1 cellular context compared by ENCODE assay signal in the genomic region with DNA sequence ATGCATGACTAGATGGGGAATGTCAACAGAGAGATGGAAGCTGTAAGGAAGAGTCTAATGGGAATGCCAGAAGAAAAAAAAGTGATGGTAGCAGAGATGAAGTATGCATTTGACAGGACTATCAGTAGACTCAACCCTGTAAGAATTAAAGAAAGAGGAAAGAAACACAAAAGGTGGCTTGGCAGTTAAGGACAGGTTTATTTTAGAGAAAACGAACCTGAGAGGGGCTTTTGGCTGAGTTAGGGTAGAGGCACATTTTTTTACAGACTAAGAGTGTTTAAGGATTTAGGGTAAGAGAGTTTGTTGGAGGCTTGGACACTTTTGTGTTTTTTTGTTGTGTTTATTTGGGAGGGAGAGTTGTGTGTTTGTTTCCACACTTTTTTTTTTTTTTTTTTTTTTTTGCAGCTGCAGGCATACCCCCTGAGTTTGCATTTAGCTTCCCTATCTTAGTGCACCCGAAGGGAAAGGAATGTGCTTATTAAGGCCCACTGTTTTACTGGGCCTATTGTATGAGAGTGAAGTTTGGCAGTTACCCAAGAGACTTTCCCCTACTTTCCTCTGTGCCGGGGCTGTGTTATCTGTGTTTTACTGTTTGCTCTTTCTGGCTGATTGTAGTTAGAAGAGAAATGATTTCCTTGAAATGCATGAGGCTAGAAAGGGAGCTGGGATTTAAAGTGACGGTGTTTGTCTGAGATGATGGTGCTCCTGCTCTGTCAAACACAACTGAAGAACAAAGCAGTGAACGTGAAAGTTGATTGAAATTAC.
TF ChIP-seq lines count a peak whose summit lies in the region.

No MANE protein-coding gene starts in this region.

TF ChIP-seq in HepG2, 621 proteins besides CTCF, POLR2A, EP300 and RAD21 (continued from another document and continues in another):
- TF ChIP-seq ZSCAN30 (CRISPR knock-in tag; IDR thresholded peaks at IDR 0.05) (no peak), ZFP90 (CRISPR knock-in tag; IDR thresholded peaks at IDR 0.05; ENCODE audit: borderline replicate concordance) (no peak), TOE1 (CRISPR knock-in tag; IDR thresholded peaks at IDR 0.05) (no peak), RARA (CRISPR knock-in tag; IDR thresholded peaks at IDR 0.05) (no peak), BCL6 (CRISPR knock-in tag; IDR thresholded peaks at IDR 0.05) (peak; percentile 81), CBX5 (CRISPR knock-in tag; IDR thresholded peaks at IDR 0.05; ENCODE audit: borderline replicate concordance) (no peak), ZNF850 (CRISPR knock-in tag; conservative IDR thresholded peaks at IDR 0.05) (peak; percentile 83; the same call in 1 of the 2 replicates), ZNF329 (CRISPR knock-in tag; IDR thresholded peaks at IDR 0.05; ENCODE audit: low read depth) (no peak), MTA3 (CRISPR knock-in tag; IDR thresholded peaks at IDR 0.05) (no peak), ARHGAP35 (CRISPR knock-in tag; IDR thresholded peaks at IDR 0.05; ENCODE audit: borderline replicate concordance) (no peak), THAP11 (CRISPR knock-in tag; IDR thresholded peaks at IDR 0.05) (no peak), KLF16 (CRISPR knock-in tag; IDR thresholded peaks at IDR 0.05) (no peak), KLF13 (CRISPR knock-in tag; IDR thresholded peaks at IDR 0.05) (no peak), ZNF724P (CRISPR knock-in tag; IDR thresholded peaks at IDR 0.05; ENCODE audit: borderline replicate concordance) (no peak), ZNF451 (CRISPR knock-in tag; IDR thresholded peaks at IDR 0.05) (no peak), ZNF343 (CRISPR knock-in tag; IDR thresholded peaks at IDR 0.05) (no peak), DNMT1 (CRISPR knock-in tag; IDR thresholded peaks at IDR 0.05) (no peak), ZSCAN31 (CRISPR knock-in tag; IDR thresholded peaks at IDR 0.05; ENCODE audit: low read depth) (no peak), HDAC6 (IDR thresholded peaks at IDR 0.05; ENCODE audit: low read depth, low read length) (no peak), ZNF383 (CRISPR knock-in tag; IDR thresholded peaks at IDR 0.05; ENCODE audit: borderline replicate concordance) (no peak), TEAD2 (CRISPR knock-in tag; IDR thresholded peaks at IDR 0.05) (no peak), NCOA2 (CRISPR knock-in tag; IDR thresholded peaks at IDR 0.05) (peak; percentile 14; the same call in 1 of the 2 replicates), FOSL2 (CRISPR knock-in tag; IDR thresholded peaks at IDR 0.05) (no peak), SATB2 (CRISPR knock-in tag; IDR thresholded peaks at IDR 0.05) (no peak), CHCHD3 (CRISPR knock-in tag; IDR thresholded peaks at IDR 0.05) (no peak), PHF5A (CRISPR knock-in tag; IDR thresholded peaks at IDR 0.05; ENCODE audit: low read depth, unreplicated experiment) (no peak), HMG20A (CRISPR knock-in tag; IDR thresholded peaks at IDR 0.05; ENCODE audit: borderline replicate concordance) (peak; percentile 26; the same call in 1 of the 2 replicates), GZF1 (CRISPR knock-in tag; IDR thresholded peaks at IDR 0.05) (no peak), ZNF672 (CRISPR knock-in tag; IDR thresholded peaks at IDR 0.05) (no peak), NPAS2 (CRISPR knock-in tag; IDR thresholded peaks at IDR 0.05; ENCODE audit: borderline replicate concordance) (no peak), HMGA1 (CRISPR knock-in tag; conservative IDR thresholded peaks at IDR 0.05) (no peak), MTF2 (CRISPR knock-in tag; IDR thresholded peaks at IDR 0.05; ENCODE audit: borderline replicate concordance) (no peak), RXRA (CRISPR knock-in tag; IDR thresholded peaks at IDR 0.05) (no peak), KLF9 (CRISPR knock-in tag; IDR thresholded peaks at IDR 0.05; ENCODE audit: low read depth) (no peak)
- TF ChIP-seq, protein P1, sequence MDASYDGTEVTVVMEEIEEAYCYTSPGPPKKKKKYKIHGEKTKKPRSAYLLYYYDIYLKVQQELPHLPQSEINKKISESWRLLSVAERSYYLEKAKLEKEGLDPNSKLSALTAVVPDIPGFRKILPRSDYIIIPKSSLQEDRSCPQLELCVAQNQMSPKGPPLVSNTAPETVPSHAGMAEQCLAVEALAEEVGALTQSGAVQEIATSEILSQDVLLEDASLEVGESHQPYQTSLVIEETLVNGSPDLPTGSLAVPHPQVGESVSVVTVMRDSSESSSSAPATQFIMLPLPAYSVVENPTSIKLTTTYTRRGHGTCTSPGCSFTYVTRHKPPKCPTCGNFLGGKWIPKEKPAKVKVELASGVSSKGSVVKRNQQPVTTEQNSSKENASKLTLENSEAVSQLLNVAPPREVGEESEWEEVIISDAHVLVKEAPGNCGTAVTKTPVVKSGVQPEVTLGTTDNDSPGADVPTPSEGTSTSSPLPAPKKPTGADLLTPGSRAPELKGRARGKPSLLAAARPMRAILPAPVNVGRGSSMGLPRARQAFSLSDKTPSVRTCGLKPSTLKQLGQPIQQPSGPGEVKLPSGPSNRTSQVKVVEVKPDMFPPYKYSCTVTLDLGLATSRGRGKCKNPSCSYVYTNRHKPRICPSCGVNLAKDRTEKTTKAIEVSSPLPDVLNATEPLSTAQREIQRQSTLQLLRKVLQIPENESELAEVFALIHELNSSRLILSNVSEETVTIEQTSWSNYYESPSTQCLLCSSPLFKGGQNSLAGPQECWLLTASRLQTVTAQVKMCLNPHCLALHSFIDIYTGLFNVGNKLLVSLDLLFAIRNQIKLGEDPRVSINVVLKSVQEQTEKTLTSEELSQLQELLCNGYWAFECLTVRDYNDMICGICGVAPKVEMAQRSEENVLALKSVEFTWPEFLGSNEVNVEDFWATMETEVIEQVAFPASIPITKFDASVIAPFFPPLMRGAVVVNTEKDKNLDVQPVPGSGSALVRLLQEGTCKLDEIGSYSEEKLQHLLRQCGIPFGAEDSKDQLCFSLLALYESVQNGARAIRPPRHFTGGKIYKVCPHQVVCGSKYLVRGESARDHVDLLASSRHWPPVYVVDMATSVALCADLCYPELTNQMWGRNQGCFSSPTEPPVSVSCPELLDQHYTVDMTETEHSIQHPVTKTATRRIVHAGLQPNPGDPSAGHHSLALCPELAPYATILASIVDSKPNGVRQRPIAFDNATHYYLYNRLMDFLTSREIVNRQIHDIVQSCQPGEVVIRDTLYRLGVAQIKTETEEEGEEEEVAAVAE (CRISPR knock-in tag; IDR thresholded peaks at IDR 0.05; ENCODE audit: borderline replicate concordance) = no peak
- TF ChIP-seq, protein P2, sequence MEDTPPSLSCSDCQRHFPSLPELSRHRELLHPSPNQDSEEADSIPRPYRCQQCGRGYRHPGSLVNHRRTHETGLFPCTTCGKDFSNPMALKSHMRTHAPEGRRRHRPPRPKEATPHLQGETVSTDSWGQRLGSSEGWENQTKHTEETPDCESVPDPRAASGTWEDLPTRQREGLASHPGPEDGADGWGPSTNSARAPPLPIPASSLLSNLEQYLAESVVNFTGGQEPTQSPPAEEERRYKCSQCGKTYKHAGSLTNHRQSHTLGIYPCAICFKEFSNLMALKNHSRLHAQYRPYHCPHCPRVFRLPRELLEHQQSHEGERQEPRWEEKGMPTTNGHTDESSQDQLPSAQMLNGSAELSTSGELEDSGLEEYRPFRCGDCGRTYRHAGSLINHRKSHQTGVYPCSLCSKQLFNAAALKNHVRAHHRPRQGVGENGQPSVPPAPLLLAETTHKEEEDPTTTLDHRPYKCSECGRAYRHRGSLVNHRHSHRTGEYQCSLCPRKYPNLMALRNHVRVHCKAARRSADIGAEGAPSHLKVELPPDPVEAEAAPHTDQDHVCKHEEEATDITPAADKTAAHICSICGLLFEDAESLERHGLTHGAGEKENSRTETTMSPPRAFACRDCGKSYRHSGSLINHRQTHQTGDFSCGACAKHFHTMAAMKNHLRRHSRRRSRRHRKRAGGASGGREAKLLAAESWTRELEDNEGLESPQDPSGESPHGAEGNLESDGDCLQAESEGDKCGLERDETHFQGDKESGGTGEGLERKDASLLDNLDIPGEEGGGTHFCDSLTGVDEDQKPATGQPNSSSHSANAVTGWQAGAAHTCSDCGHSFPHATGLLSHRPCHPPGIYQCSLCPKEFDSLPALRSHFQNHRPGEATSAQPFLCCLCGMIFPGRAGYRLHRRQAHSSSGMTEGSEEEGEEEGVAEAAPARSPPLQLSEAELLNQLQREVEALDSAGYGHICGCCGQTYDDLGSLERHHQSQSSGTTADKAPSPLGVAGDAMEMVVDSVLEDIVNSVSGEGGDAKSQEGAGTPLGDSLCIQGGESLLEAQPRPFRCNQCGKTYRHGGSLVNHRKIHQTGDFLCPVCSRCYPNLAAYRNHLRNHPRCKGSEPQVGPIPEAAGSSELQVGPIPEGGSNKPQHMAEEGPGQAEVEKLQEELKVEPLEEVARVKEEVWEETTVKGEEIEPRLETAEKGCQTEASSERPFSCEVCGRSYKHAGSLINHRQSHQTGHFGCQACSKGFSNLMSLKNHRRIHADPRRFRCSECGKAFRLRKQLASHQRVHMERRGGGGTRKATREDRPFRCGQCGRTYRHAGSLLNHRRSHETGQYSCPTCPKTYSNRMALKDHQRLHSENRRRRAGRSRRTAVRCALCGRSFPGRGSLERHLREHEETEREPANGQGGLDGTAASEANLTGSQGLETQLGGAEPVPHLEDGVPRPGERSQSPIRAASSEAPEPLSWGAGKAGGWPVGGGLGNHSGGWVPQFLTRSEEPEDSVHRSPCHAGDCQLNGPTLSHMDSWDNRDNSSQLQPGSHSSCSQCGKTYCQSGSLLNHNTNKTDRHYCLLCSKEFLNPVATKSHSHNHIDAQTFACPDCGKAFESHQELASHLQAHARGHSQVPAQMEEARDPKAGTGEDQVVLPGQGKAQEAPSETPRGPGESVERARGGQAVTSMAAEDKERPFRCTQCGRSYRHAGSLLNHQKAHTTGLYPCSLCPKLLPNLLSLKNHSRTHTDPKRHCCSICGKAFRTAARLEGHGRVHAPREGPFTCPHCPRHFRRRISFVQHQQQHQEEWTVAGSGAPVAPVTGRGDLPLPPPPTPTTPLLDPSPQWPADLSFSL (CRISPR knock-in tag; IDR thresholded peaks at IDR 0.05) = no peak
- TF ChIP-seq, protein P3, sequence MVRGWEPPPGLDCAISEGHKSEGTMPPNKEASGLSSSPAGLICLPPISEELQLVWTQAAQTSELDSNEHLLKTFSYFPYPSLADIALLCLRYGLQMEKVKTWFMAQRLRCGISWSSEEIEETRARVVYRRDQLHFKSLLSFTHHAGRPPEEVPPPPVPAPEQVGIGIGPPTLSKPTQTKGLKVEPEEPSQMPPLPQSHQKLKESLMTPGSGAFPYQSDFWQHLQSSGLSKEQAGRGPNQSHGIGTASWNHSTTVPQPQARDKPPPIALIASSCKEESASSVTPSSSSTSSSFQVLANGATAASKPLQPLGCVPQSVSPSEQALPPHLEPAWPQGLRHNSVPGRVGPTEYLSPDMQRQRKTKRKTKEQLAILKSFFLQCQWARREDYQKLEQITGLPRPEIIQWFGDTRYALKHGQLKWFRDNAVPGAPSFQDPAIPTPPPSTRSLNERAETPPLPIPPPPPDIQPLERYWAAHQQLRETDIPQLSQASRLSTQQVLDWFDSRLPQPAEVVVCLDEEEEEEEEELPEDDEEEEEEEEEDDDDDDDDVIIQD (CRISPR knock-in tag; IDR thresholded peaks at IDR 0.05; ENCODE audit: low read depth) = no peak
- TF ChIP-seq, protein P4, sequence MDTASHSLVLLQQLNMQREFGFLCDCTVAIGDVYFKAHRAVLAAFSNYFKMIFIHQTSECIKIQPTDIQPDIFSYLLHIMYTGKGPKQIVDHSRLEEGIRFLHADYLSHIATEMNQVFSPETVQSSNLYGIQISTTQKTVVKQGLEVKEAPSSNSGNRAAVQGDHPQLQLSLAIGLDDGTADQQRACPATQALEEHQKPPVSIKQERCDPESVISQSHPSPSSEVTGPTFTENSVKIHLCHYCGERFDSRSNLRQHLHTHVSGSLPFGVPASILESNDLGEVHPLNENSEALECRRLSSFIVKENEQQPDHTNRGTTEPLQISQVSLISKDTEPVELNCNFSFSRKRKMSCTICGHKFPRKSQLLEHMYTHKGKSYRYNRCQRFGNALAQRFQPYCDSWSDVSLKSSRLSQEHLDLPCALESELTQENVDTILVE (CRISPR knock-in tag; IDR thresholded peaks at IDR 0.05) = no peak
- TF ChIP-seq, protein P5, sequence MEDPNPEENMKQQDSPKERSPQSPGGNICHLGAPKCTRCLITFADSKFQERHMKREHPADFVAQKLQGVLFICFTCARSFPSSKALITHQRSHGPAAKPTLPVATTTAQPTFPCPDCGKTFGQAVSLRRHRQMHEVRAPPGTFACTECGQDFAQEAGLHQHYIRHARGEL (CRISPR knock-in tag; IDR thresholded peaks at IDR 0.05) = no peak
- TF ChIP-seq, protein P6, sequence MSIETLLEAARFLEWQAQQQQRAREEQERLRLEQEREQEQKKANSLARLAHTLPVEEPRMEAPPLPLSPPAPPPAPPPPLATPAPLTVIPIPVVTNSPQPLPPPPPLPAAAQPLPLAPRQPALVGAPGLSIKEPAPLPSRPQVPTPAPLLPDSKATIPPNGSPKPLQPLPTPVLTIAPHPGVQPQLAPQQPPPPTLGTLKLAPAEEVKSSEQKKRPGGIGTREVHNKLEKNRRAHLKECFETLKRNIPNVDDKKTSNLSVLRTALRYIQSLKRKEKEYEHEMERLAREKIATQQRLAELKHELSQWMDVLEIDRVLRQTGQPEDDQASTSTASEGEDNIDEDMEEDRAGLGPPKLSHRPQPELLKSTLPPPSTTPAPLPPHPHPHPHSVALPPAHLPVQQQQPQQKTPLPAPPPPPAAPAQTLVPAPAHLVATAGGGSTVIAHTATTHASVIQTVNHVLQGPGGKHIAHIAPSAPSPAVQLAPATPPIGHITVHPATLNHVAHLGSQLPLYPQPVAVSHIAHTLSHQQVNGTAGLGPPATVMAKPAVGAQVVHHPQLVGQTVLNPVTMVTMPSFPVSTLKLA (IDR thresholded peaks at IDR 0.05) = no peak
- TF ChIP-seq, protein P7, sequence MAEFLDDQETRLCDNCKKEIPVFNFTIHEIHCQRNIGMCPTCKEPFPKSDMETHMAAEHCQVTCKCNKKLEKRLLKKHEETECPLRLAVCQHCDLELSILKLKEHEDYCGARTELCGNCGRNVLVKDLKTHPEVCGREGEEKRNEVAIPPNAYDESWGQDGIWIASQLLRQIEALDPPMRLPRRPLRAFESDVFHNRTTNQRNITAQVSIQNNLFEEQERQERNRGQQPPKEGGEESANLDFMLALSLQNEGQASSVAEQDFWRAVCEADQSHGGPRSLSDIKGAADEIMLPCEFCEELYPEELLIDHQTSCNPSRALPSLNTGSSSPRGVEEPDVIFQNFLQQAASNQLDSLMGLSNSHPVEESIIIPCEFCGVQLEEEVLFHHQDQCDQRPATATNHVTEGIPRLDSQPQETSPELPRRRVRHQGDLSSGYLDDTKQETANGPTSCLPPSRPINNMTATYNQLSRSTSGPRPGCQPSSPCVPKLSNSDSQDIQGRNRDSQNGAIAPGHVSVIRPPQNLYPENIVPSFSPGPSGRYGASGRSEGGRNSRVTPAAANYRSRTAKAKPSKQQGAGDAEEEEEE (CRISPR knock-in tag; IDR thresholded peaks at IDR 0.05; ENCODE audit: borderline replicate concordance) = no peak
- TF ChIP-seq, protein P8, sequence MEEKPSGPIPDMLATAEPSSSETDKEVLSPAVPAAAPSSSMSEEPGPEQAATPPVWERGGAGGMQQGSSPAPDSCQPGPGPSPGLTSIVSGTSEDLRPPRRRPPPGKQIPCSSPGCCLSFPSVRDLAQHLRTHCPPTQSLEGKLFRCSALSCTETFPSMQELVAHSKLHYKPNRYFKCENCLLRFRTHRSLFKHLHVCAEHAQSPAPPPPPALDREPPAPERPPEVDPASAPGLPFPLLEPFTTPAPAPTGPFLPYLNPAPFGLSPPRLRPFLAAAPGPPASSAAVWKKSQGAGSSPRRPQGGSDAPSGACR (CRISPR knock-in tag; IDR thresholded peaks at IDR 0.05) = no peak
- TF ChIP-seq, protein P9, sequence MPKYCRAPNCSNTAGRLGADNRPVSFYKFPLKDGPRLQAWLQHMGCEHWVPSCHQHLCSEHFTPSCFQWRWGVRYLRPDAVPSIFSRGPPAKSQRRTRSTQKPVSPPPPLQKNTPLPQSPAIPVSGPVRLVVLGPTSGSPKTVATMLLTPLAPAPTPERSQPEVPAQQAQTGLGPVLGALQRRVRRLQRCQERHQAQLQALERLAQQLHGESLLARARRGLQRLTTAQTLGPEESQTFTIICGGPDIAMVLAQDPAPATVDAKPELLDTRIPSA (CRISPR knock-in tag; IDR thresholded peaks at IDR 0.05; ENCODE audit: borderline replicate concordance) = no peak
